Comparison of ENCODE assay signal across 1 cellular context in the genomic region with DNA sequence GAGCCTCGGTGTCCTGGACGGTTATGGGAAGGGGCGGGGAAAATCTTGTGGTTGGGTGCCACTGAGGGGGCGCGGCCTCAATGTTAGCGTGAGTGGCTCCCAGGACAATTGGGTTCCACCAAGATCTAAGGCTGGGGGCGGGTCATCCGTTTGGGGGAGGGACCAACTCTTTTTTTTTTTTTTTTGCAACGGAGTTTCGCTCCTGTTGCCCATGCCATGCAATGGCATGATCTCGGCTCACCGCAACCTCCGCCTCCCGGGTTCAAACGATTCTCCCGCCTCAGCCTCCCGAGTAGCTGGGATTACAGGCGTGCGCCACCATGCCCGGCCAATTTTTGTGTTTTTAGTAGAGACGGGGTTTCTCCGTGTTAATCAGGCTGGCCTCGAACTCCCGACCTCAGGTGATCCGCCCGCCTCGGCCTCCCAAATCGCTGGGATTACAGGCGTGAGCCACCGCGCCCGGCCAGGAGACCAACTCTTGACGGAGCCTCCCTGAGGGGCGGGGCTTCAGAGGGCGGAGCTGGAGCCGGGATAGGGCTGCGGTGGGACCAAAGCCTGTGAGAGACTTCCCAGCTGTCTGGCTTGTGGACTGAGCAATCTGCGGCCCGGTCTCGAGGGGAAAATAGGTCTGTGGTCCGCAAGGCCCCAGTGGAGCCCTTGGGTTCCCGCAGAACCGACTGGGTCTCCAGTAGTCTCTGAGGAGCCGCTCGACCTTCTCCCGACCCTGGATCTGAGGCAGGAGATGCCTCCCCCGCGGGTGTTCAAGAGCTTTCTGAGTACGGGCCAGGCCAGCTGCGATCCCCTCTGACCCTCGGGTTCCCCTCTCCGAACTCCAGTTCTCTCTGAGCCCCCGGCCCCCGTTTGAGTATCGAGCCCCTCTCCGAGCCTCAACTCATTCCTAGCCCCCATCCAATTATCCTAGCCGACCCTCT.
TF ChIP-seq lines count a peak whose summit lies in the region.

No MANE protein-coding gene starts in this region.

TF ChIP-seq in K562, 482 proteins besides CTCF, POLR2A, EP300 and RAD21 (continued from another document and continues in another):
- TF ChIP-seq MGA (IDR thresholded peaks at IDR 0.05) (no peak), CXXC5 (CRISPR knock-in tag; IDR thresholded peaks at IDR 0.05) (peak; percentile 71), LARP7 (IDR thresholded peaks at IDR 0.05) (peak; percentile 97; the same call in 1 of the 2 replicates), POLR2AphosphoS5 (IDR thresholded peaks at IDR 0.05; ENCODE audit: control insufficient read depth, insufficient read depth, low read depth, low read length) (0 out of 2 replicates have a peak, but pooled peaks have one; percentile 43), ELF4 (CRISPR knock-in tag; IDR thresholded peaks at IDR 0.05) (peak; percentile 62), ESRRA (IDR thresholded peaks at IDR 0.05; ENCODE audit: borderline replicate concordance, low read depth) (peak; percentile 35; the same call in 1 of the 2 replicates), DMBX1 (CRISPR knock-in tag; IDR thresholded peaks at IDR 0.05; ENCODE audit: borderline replicate concordance) (peak; percentile 67; the same call in 1 of the 2 replicates), ZNF232 (CRISPR knock-in tag; IDR thresholded peaks at IDR 0.05) (no peak), POLR2G (IDR thresholded peaks at IDR 0.05; ENCODE audit: low read depth, low read length) (peak; percentile 83), ZNF316 (IDR thresholded peaks at IDR 0.05) (0 out of 2 replicates have a peak, but pooled peaks have one; percentile 11), TARDBP (IDR thresholded peaks at IDR 0.05) (peak; percentile 45; the same call in 1 of the 2 replicates), BRD9 (IDR thresholded peaks at IDR 0.05; ENCODE audit: low read depth, partially characterized antibody) (peak; percentile 94), CC2D1A (IDR thresholded peaks at IDR 0.05) (peak; percentile 80), NR2C1 (IDR thresholded peaks at IDR 0.05) (no peak), NR2C1 (tag; IDR thresholded peaks at IDR 0.05) (0 out of 2 replicates have a peak, but pooled peaks have one; percentile 18), NR4A1 (CRISPR knock-in tag; IDR thresholded peaks at IDR 0.05) (no peak), NR4A1 (tag; IDR thresholded peaks at IDR 0.05) (no peak), RUNX1 (IDR thresholded peaks at IDR 0.05; ENCODE audit: low read depth) (0 out of 2 replicates have a peak, but pooled peaks have one; percentile 13), YBX1 (IDR thresholded peaks at IDR 0.05) (no peak), SMARCA5 (IDR thresholded peaks at IDR 0.05) (peak; percentile 99), MNT (conservative IDR thresholded peaks at IDR 0.05) (peak in 1 of 2 experiments; percentile 5; a peak in 1 of 4 replicates), KDM1A (IDR thresholded peaks at IDR 0.05) (peak in 1 of 2 experiments; percentile 72; a peak in 2 of 4 replicates), RB1 (IDR thresholded peaks at IDR 0.05; ENCODE audit: low read depth) (peak; percentile 12; the same call in 1 of the 2 replicates), NKRF (IDR thresholded peaks at IDR 0.05; ENCODE audit: borderline replicate concordance) (peak; percentile 61; the same call in 1 of the 2 replicates)
- TF ChIP-seq, protein P1, sequence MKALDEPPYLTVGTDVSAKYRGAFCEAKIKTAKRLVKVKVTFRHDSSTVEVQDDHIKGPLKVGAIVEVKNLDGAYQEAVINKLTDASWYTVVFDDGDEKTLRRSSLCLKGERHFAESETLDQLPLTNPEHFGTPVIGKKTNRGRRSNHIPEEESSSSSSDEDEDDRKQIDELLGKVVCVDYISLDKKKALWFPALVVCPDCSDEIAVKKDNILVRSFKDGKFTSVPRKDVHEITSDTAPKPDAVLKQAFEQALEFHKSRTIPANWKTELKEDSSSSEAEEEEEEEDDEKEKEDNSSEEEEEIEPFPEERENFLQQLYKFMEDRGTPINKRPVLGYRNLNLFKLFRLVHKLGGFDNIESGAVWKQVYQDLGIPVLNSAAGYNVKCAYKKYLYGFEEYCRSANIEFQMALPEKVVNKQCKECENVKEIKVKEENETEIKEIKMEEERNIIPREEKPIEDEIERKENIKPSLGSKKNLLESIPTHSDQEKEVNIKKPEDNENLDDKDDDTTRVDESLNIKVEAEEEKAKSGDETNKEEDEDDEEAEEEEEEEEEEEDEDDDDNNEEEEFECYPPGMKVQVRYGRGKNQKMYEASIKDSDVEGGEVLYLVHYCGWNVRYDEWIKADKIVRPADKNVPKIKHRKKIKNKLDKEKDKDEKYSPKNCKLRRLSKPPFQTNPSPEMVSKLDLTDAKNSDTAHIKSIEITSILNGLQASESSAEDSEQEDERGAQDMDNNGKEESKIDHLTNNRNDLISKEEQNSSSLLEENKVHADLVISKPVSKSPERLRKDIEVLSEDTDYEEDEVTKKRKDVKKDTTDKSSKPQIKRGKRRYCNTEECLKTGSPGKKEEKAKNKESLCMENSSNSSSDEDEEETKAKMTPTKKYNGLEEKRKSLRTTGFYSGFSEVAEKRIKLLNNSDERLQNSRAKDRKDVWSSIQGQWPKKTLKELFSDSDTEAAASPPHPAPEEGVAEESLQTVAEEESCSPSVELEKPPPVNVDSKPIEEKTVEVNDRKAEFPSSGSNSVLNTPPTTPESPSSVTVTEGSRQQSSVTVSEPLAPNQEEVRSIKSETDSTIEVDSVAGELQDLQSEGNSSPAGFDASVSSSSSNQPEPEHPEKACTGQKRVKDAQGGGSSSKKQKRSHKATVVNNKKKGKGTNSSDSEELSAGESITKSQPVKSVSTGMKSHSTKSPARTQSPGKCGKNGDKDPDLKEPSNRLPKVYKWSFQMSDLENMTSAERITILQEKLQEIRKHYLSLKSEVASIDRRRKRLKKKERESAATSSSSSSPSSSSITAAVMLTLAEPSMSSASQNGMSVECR (CRISPR knock-in tag; IDR thresholded peaks at IDR 0.05): peak; percentile 74; the same call in 1 of the 2 replicates
- TF ChIP-seq, protein P2, sequence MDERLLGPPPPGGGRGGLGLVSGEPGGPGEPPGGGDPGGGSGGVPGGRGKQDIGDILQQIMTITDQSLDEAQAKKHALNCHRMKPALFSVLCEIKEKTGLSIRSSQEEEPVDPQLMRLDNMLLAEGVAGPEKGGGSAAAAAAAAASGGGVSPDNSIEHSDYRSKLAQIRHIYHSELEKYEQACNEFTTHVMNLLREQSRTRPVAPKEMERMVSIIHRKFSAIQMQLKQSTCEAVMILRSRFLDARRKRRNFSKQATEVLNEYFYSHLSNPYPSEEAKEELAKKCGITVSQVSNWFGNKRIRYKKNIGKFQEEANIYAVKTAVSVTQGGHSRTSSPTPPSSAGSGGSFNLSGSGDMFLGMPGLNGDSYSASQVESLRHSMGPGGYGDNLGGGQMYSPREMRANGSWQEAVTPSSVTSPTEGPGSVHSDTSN (CRISPR knock-in tag; IDR thresholded peaks at IDR 0.05; ENCODE audit: low read depth): no peak
- TF ChIP-seq, protein P2 (tag; conservative IDR thresholded peaks at IDR 0.05; ENCODE audit: low read depth): peak; percentile 3; the same call in 1 of the 2 replicates
- TF ChIP-seq, protein P3, sequence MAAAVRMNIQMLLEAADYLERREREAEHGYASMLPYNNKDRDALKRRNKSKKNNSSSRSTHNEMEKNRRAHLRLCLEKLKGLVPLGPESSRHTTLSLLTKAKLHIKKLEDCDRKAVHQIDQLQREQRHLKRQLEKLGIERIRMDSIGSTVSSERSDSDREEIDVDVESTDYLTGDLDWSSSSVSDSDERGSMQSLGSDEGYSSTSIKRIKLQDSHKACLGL (CRISPR knock-in tag; IDR thresholded peaks at IDR 0.05; ENCODE audit: borderline replicate concordance, poor library complexity, severe bottlenecking): no peak
